In genomic region chr6:134004714-134005113, GRCh38 we compare ENCODE assay signal across 24 cellular contexts. TPM values are rescaled to one million over a fixed set of nuclear protein-coding genes. Genes with fewer than 3 reads are reported as not detected.
DNase-seq lines count a peak whose midpoint lies in the region; ATAC-seq and TF ChIP-seq lines count a peak whose summit lies in the region.
"Had no signal": no experiment of that assay in that cellular context is flagged by ENCODE, and none has a peak within 500 bp of the region (broad histone marks: within the 10 kb centered on the region; RNA-seq: fewer than 3 reads in every experiment).

No MANE protein-coding gene starts in this region.

- no peaks in the 10 kb centered on the region for H3K27me3 Mint-ChIP-seq in WTC11 (ENCODE audit: low read depth)
- H3K27me3 Mint-ChIP-seq: progenitor cell of endocrine pancreas had no signal

- no peak overlapping the region for H3K4me3 ChIP-seq in colonic mucosa
- H3K4me3 ChIP-seq: A549, esophagus squamous epithelium, HAP-1, upper lobe of right lung had no signal

- no peak for TF ChIP-seq CTCF in WTC11 (IDR thresholded peaks at IDR 0.05)
- TF ChIP-seq CTCF in colonic mucosa (IDR thresholded peaks at IDR 0.05), result no peak

- H3K36me3 ChIP-seq in colonic mucosa, result no peaks in the 10 kb centered on the region
- H3K36me3 ChIP-seq: esophagus squamous epithelium, HAP-1, upper lobe of right lung had no signal

- no peak overlapping the region for H3K27ac ChIP-seq in colonic mucosa
- H3K27ac ChIP-seq: A549, esophagus squamous epithelium, upper lobe of right lung had no signal

- no peak overlapping the region for H3K27ac Mint-ChIP-seq in WTC11
- H3K27ac Mint-ChIP-seq: activated naive CD4-positive, alpha-beta T cell treated with anti-CD3 and anti-CD28 coated beads for 36 hours; B cell; progenitor cell of endocrine pancreas had no signal

- no peaks in the 10 kb centered on the region; the same call in 1 of the 2 replicates for H3K36me3 Mint-ChIP-seq in WTC11

- CTCF ChIA-PET in WTC11 (lab: Charles Lee), result interaction anchor here (1.2 to 1.8 kb wide), 3 partner anchors 32 to 92 kb away, joined by 4 to 10 read pairs (median 9); no protein-coding TSS in a partner anchor

- no peaks in the 10 kb centered on the region for H3K4me1 ChIP-seq in colonic mucosa
- H3K4me1 ChIP-seq: A549, HAP-1 had no signal

- POLR2A ChIA-PET in WTC11 (lab: Charles Lee), result no interaction called here

- H3K9me3 ChIP-seq in colonic mucosa, result no peaks in the 10 kb centered on the region
- H3K9me3 ChIP-seq: A549, esophagus squamous epithelium, HAP-1, upper lobe of right lung had no signal

- H3K4me1 Mint-ChIP-seq in WTC11, result peaks cover 11% of the 10 kb centered on the region
- H3K4me1 Mint-ChIP-seq: B cell; central memory CD8-positive, alpha-beta T cell had no signal

- no peak overlapping the region for H3K9ac ChIP-seq in colonic mucosa (ENCODE audit: low read depth in 2 of 2, low read length in 2 of 2)

- no peaks in the 10 kb centered on the region for H3K9me3 Mint-ChIP-seq in WTC11
- H3K9me3 Mint-ChIP-seq: activated naive CD4-positive, alpha-beta T cell treated with anti-CD3 and anti-CD28 coated beads for 36 hours; activated T-cell treated with anti-CD3 and anti-CD28 coated beads, Interleukin-2, amount 50 U/mL, for 4 hours; central memory CD8-positive, alpha-beta T cell had no signal

- intact Hi-C loops in colonic mucosa (cut with DNase I), result no loop called here

- ATAC-seq in WTC11 (no peak), GM18870 (IDR thresholded peaks at IDR 0.05; ENCODE audit: unreplicated experiment) (no peak)
- ATAC-seq: A549; activated T-cell treated with anti-CD3 and anti-CD28 coated beads, Interleukin-2, amount 50 U/mL, for 4 hours; upper lobe of right lung had no signal

- no peaks in the 10 kb centered on the region for H3K27me3 ChIP-seq in colonic mucosa
- H3K27me3 ChIP-seq: esophagus squamous epithelium, upper lobe of right lung had no signal

- DNase-seq in NCI-H1092 treated with DMSO at 0.1 percent for 48 hours (lab: John Stamatoyannopoulos, UW) (peak; percentile 23), NCI-H1092 (lab: John Stamatoyannopoulos, UW) (no peak), NCI-H345 (lab: John Stamatoyannopoulos, UW) (peak; percentile 18), astrocyte of the hippocampus (ENCODE audit: low read depth, low spot score) (peak; percentile 48), myocyte (ENCODE audit: low read depth) (peak; percentile 81), WTC11 (ENCODE audit: low spot score) (no peak), colonic mucosa (no peak)
- DNase-seq: activated naive CD4-positive, alpha-beta T cell treated with anti-CD3 and anti-CD28 coated beads for 36 hours; activated T-cell treated with anti-CD3 and anti-CD28 coated beads, Interleukin-2, amount 50 U/mL, for 4 hours; amniotic stem cell; DND-41; esophagus squamous epithelium; kidney glomerular epithelial cell; NCI-H2029 treated with DMSO at 0.1 percent for 48 hours; NCI-H524 treated with DMSO at 0.1 percent for 48 hours; SIG-M5; upper lobe of right lung had no signal

- no peak overlapping the region for H3K4me3 Mint-ChIP-seq in WTC11
- H3K4me3 Mint-ChIP-seq: activated naive CD4-positive, alpha-beta T cell treated with anti-CD3 and anti-CD28 coated beads for 36 hours; activated T-cell treated with anti-CD3 and anti-CD28 coated beads, Interleukin-2, amount 50 U/mL, for 4 hours; B cell; central memory CD8-positive, alpha-beta T cell had no signal

TF ChIP-seq in WTC11, 78 proteins besides CTCF, POLR2A, EP300 and RAD21:
- no peak for TF ChIP-seq FOXP4 (CRISPR knock-in tag; IDR thresholded peaks at IDR 0.05)
- TF ChIP-seq, protein P1, sequence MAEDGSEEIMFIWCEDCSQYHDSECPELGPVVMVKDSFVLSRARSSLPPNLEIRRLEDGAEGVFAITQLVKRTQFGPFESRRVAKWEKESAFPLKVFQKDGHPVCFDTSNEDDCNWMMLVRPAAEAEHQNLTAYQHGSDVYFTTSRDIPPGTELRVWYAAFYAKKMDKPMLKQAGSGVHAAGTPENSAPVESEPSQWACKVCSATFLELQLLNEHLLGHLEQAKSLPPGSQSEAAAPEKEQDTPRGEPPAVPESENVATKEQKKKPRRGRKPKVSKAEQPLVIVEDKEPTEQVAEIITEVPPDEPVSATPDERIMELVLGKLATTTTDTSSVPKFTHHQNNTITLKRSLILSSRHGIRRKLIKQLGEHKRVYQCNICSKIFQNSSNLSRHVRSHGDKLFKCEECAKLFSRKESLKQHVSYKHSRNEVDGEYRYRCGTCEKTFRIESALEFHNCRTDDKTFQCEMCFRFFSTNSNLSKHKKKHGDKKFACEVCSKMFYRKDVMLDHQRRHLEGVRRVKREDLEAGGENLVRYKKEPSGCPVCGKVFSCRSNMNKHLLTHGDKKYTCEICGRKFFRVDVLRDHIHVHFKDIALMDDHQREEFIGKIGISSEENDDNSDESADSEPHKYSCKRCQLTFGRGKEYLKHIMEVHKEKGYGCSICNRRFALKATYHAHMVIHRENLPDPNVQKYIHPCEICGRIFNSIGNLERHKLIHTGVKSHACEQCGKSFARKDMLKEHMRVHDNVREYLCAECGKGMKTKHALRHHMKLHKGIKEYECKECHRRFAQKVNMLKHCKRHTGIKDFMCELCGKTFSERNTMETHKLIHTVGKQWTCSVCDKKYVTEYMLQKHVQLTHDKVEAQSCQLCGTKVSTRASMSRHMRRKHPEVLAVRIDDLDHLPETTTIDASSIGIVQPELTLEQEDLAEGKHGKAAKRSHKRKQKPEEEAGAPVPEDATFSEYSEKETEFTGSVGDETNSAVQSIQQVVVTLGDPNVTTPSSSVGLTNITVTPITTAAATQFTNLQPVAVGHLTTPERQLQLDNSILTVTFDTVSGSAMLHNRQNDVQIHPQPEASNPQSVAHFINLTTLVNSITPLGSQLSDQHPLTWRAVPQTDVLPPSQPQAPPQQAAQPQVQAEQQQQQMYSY (CRISPR knock-in tag; IDR thresholded peaks at IDR 0.05), result no peak
- TF ChIP-seq MXD4 (CRISPR knock-in tag; IDR thresholded peaks at IDR 0.05; ENCODE audit: borderline replicate concordance), result no peak
- TF ChIP-seq ZNF423 (CRISPR knock-in tag; IDR thresholded peaks at IDR 0.05), result no peak
- TF ChIP-seq ZNF219 (CRISPR knock-in tag; IDR thresholded peaks at IDR 0.05; ENCODE audit: borderline replicate concordance), result no peak
- no peak for TF ChIP-seq NFE2L1 (CRISPR knock-in tag; IDR thresholded peaks at IDR 0.05)
- no peak for TF ChIP-seq KAT7 (CRISPR knock-in tag; IDR thresholded peaks at IDR 0.05; ENCODE audit: borderline replicate concordance)
- TF ChIP-seq TEAD4 (CRISPR knock-in tag; IDR thresholded peaks at IDR 0.05), result no peak
- TF ChIP-seq FOXP1 (CRISPR knock-in tag; IDR thresholded peaks at IDR 0.05; ENCODE audit: borderline replicate concordance), result no peak
- no peak for TF ChIP-seq JAZF1 (CRISPR knock-in tag; IDR thresholded peaks at IDR 0.05)
- no peak for TF ChIP-seq ZNF281 (CRISPR knock-in tag; IDR thresholded peaks at IDR 0.05)

RNA-seq across cellular contexts. Expression of gene SLC2A12, which starts 47.7 kb away (rescaled TPM):
- total RNA-seq in myocyte (3.9 and 4.3 TPM in 2 replicates), WTC11 (2021) (3.3 to 4.4 TPM (median 4.1 TPM) in 3 replicates), colonic mucosa (1 to 10 TPM in 1 of 2 donors, under 1 TPM in 1; 0.84 to 3.0 TPM)
- polyA plus RNA-seq in myocyte (2012), result 0.83 TPM
- total RNA-seq: activated CD8-positive, alpha-beta memory T cell treated with anti-CD3 and anti-CD28 coated beads for 36 hours; activated T-cell treated with anti-CD3 and anti-CD28 coated beads, Interleukin-2, amount 50 U/mL, for 4 hours had no signal

RNA-seq across cellular contexts. Expression of gene TBPL1, which starts 51.7 kb away (rescaled TPM):
- total RNA-seq in myocyte (8.6 and 17.4 TPM in 2 replicates), WTC11 (2021) (39.8 to 44.0 TPM (median 42.1 TPM) in 3 replicates), colonic mucosa (10 to 100 TPM; 28.1 to 29.0 TPM)
- polyA plus RNA-seq in myocyte (2012), result 18.8 TPM

Comparison
In these comparisons a context has a peak if more than half of its experiments do, and no peak if none do; other contexts are left out.
1. DNase-seq: peak in NCI-H1092 treated with DMSO at 0.1 percent for 48 hours (single experiment), NCI-H345 (single experiment), astrocyte of the hippocampus (single experiment) and myocyte (single experiment); none in NCI-H1092 (single experiment), WTC11 (single experiment) and colonic mucosa (single experiment).